In the genomic region with DNA sequence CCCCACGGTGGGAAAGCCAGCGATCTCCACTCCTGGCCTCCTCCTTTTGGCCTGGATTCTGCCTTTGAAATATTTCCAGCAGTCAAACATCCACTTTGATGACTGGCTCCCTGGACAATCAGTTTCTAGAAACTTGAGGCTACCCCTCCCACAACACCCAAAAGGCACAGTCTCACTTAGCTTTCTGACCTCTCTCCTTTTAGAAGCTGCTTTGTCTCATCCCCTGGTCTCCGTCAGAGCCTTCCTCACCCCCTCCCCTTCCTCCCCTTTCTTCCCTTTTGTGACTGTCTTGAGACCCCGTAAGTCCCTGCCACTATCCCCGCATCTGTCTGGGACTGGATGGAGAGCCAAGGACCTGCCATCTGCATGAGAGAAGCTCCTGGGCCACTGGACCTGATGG, we compare ENCODE assay signal across 15 cellular contexts.
DNase-seq lines count a peak whose midpoint lies in the region; ATAC-seq and TF ChIP-seq lines count a peak whose summit lies in the region.
"Had no signal": no experiment of that assay in that cellular context is flagged by ENCODE, and none has a peak within 500 bp of the region (broad histone marks: within the 10 kb centered on the region; RNA-seq: fewer than 3 reads in every experiment).

No MANE protein-coding gene starts in this region.

- H3K27me3 ChIP-seq in endodermal cell (ENCODE audit: control insufficient read depth, insufficient read depth, low read length, poor library complexity, severe bottlenecking): no peaks in the 10 kb centered on the region

- H3K9me3 Mint-ChIP-seq in activated CD8-positive, alpha-beta memory T cell treated with anti-CD3 and anti-CD28 coated beads, Interleukin-2, amount 10 ng/mL, durations not matched to agents 7 days and 5 days (ENCODE audit: low read depth): peaks cover 10% of the 10 kb centered on the region
- peaks cover 10% of the 10 kb centered on the region for H3K9me3 Mint-ChIP-seq in endodermal cell
- peaks cover 32% of the 10 kb centered on the region for H3K9me3 Mint-ChIP-seq in nephron progenitor cell

- no peaks in the 10 kb centered on the region for H3K27me3 Mint-ChIP-seq in activated CD8-positive, alpha-beta memory T cell treated with anti-CD3 and anti-CD28 coated beads, Interleukin-2, amount 10 ng/mL, durations not matched to agents 7 days and 5 days
- H3K27me3 Mint-ChIP-seq in endodermal cell (ENCODE audit: insufficient read depth) (peaks cover 2% of the 10 kb centered on the region), nephron progenitor cell (ENCODE audit: low read depth, poor library complexity) (peaks cover 11% of the 10 kb centered on the region)

- peak overlapping the region; percentile 92 for H3K27ac ChIP-seq in endodermal cell (ENCODE audit: low read depth, low read length)
- H3K27ac ChIP-seq: GM23248 had no signal

- no peak overlapping the region for H3K27ac Mint-ChIP-seq in activated CD8-positive, alpha-beta memory T cell treated with anti-CD3 and anti-CD28 coated beads, Interleukin-2, amount 10 ng/mL, durations not matched to agents 7 days and 5 days
- H3K27ac Mint-ChIP-seq in endodermal cell (no peak overlapping the region), nephron progenitor cell (peak overlapping the region; percentile 91)
- H3K27ac Mint-ChIP-seq: CD4-positive, alpha-beta T cell had no signal

- H3K36me3 Mint-ChIP-seq in activated CD8-positive, alpha-beta memory T cell treated with anti-CD3 and anti-CD28 coated beads, Interleukin-2, amount 10 ng/mL, durations not matched to agents 7 days and 5 days: no peaks in the 10 kb centered on the region
- H3K36me3 Mint-ChIP-seq in endodermal cell (ENCODE audit: low read depth) (no peaks in the 10 kb centered on the region), nephron progenitor cell (ENCODE audit: low read depth) (peaks cover 12% of the 10 kb centered on the region)

- CTCF ChIA-PET in activated CD8-positive, alpha-beta memory T cell treated with anti-CD3 and anti-CD28 coated beads, Interleukin-2, amount 10 ng/mL, durations not matched to agents 7 days and 5 days (lab: Charles Lee): no interaction called here

- no peak overlapping the region for H3K9ac ChIP-seq in endodermal cell (ENCODE audit: extremely low read depth, low read length, poor library complexity, severe bottlenecking)
- H3K9ac ChIP-seq: GM23248 had no signal

- ATAC-seq in activated CD8-positive, alpha-beta memory T cell treated with anti-CD3 and anti-CD28 coated beads, Interleukin-2, amount 10 ng/mL, durations not matched to agents 7 days and 5 days: no peak
- ATAC-seq in HG02885 (IDR thresholded peaks at IDR 0.05; ENCODE audit: poor library complexity, unreplicated experiment): no peak
- ATAC-seq: GM12878 had no signal

- no peaks in the 10 kb centered on the region for H3K4me1 ChIP-seq in endodermal cell (ENCODE audit: control insufficient read depth, insufficient read depth, low read length)

- DNase-seq in activated CD8-positive, alpha-beta memory T cell treated with anti-CD3 and anti-CD28 coated beads, Interleukin-2, amount 10 ng/mL, durations not matched to agents 7 days and 5 days: peak; percentile 9
- no peak for DNase-seq in activated CD8-positive, alpha-beta memory T cell treated with anti-CD3 and anti-CD28 coated beads, Interleukin-2, amount 50 U/mL, for 4 hours
- DNase-seq in endodermal cell (no peak), nephron progenitor cell (no peak), NCI-H510A treated with DMSO at 0.1 percent for 48 hours (lab: John Stamatoyannopoulos, UW) (no peak), activated gamma-delta T cell (lab: John Stamatoyannopoulos, UW) (no peak)
- DNase-seq: 8988T; C1 segment of cervical spinal cord; Calu3; CD4-positive, alpha-beta T cell; DMS 273 treated with DMSO at 0.1 percent for 48 hours; GM23248; H7 had no signal

- H3K4me1 Mint-ChIP-seq in activated CD8-positive, alpha-beta memory T cell treated with anti-CD3 and anti-CD28 coated beads, Interleukin-2, amount 10 ng/mL, durations not matched to agents 7 days and 5 days: no peaks in the 10 kb centered on the region
- H3K4me1 Mint-ChIP-seq in endodermal cell (no peaks in the 10 kb centered on the region), nephron progenitor cell (peaks cover 61% of the 10 kb centered on the region)

- no peak overlapping the region for H3K4me3 ChIP-seq in endodermal cell (ENCODE audit: low read length)
- H3K4me3 ChIP-seq: GM12878, GM23248 had no signal

- H3K4me3 Mint-ChIP-seq in activated CD8-positive, alpha-beta memory T cell treated with anti-CD3 and anti-CD28 coated beads, Interleukin-2, amount 10 ng/mL, durations not matched to agents 7 days and 5 days: no peak overlapping the region
- H3K4me3 Mint-ChIP-seq in endodermal cell (no peak overlapping the region), nephron progenitor cell (no peak overlapping the region)
- H3K4me3 Mint-ChIP-seq: CD4-positive, alpha-beta T cell had no signal

- H3K36me3 ChIP-seq in endodermal cell (ENCODE audit: control insufficient read depth, insufficient read depth, low read length): no peaks in the 10 kb centered on the region

- 61 to 85% methylated on average over 4 to 5 of the region's 5 CpGs for WGBS in endodermal cell (ENCODE audit: insufficient coverage in 1 of 2, insufficient read length in 1 of 2), 2 experiments

- H3K9me3 ChIP-seq in endodermal cell (ENCODE audit: control insufficient read depth, low read length): no peaks in the 10 kb centered on the region

- TF ChIP-seq CTCF in endodermal cell (conservative IDR thresholded peaks at IDR 0.05): no peak
- no peak for TF ChIP-seq CTCF in nephron progenitor cell (IDR thresholded peaks at IDR 0.05)
